In genomic region chr17:7615265-7615747, GRCh38 we compare ENCODE assay signal across 8 cellular contexts. TPM values are rescaled to one million over a fixed set of nuclear protein-coding genes. Genes with fewer than 3 reads are reported as not detected.
DNase-seq lines count a peak whose midpoint lies in the region; ATAC-seq and TF ChIP-seq lines count a peak whose summit lies in the region.

No MANE protein-coding gene starts in this region.

- WGBS in adrenal gland, 4 donors = 2 to 8% (median 5%) methylated on average over 22 to 28 of the region's 28 CpGs
- 8% methylated on average over 28 of the region's 28 CpGs for WGBS in thymus

- no peaks in the 10 kb centered on the region for H3K9me3 Mint-ChIP-seq in activated T-cell treated with anti-CD3 and anti-CD28 coated beads, Interleukin-2, amount 50 U/mL, for 4 hours

- peak overlapping the region; percentile 78 for H3K4me3 Mint-ChIP-seq in activated T-cell treated with anti-CD3 and anti-CD28 coated beads, Interleukin-2, amount 50 U/mL, for 4 hours

- no peak for DNase-seq in activated T-cell treated with anti-CD3 and anti-CD28 coated beads, Interleukin-2, amount 50 U/mL, for 4 hours
- no peak for DNase-seq in activated T-cell treated with anti-CD3 and anti-CD28 coated beads, Interleukin-2, amount 50 U/mL, for 48 hours
- DNase-seq in adrenal gland (no peak), NCI-H2107 treated with DMSO at 0.1 percent for 48 hours (lab: John Stamatoyannopoulos, UW; ENCODE audit: unreplicated experiment) (no peak), Kasumi-1 (lab: John Stamatoyannopoulos, UW) (no peak)

- H3K9me3 ChIP-seq in adrenal gland (replicated peaks in 1 of 3) = no peaks in the 10 kb centered on the region
- no peaks in the 10 kb centered on the region for H3K9me3 ChIP-seq in thymus (ENCODE audit: control insufficient read depth)

- no peaks in the 10 kb centered on the region for H3K27me3 Mint-ChIP-seq in activated T-cell treated with anti-CD3 and anti-CD28 coated beads, Interleukin-2, amount 50 U/mL, for 4 hours (ENCODE audit: low read depth)

- H3K4me1 ChIP-seq in adrenal gland (replicated peaks in 1 of 2) (peaks cover 30 to 37% of the 10 kb centered on the region in 2 donors), thymus (ENCODE audit: control insufficient read depth, insufficient read depth, low read length) (peaks cover 22% of the 10 kb centered on the region)

- peaks cover 30% of the 10 kb centered on the region for H3K4me1 Mint-ChIP-seq in activated T-cell treated with anti-CD3 and anti-CD28 coated beads, Interleukin-2, amount 50 U/mL, for 4 hours (ENCODE audit: low read depth)

- ATAC-seq in activated T-cell treated with anti-CD3 and anti-CD28 coated beads, Interleukin-2, amount 50 U/mL, for 4 hours = no peak
- no peak for ATAC-seq in HG02870 (IDR thresholded peaks at IDR 0.05; ENCODE audit: unreplicated experiment)

- H3K36me3 ChIP-seq in adrenal gland (replicated peaks in 1 of 2) = peaks cover 0 to 10% of the 10 kb centered on the region in 2 donors
- H3K36me3 ChIP-seq in thymus (ENCODE audit: control insufficient read depth, insufficient read depth) = no peaks in the 10 kb centered on the region

- intact Hi-C loops in adrenal gland (cut with DNase I) = no loop called here

- no peak for TF ChIP-seq CTCF in adrenal gland (IDR thresholded peaks at IDR 0.05)

- H3K27ac ChIP-seq in adrenal gland (peak overlapping the region in 4 of 5 donors; percentile 30 to 100 (median 94)), layer of hippocampus (ENCODE audit: low read depth, low read length) (peak overlapping the region; percentile 90), thymus (ENCODE audit: low read depth) (peak overlapping the region; percentile 89)

- H3K27me3 ChIP-seq in adrenal gland (no peaks in the 10 kb centered on the region), layer of hippocampus (ENCODE audit: control insufficient read depth, insufficient read depth, low read length) (no peaks in the 10 kb centered on the region), thymus (ENCODE audit: control insufficient read depth, insufficient read depth) (no peaks in the 10 kb centered on the region)

- peaks cover 11% of the 10 kb centered on the region for H3K36me3 Mint-ChIP-seq in activated T-cell treated with anti-CD3 and anti-CD28 coated beads, Interleukin-2, amount 50 U/mL, for 4 hours (ENCODE audit: insufficient read depth)

- H3K4me3 ChIP-seq in adrenal gland = peak overlapping the region in 2 of 4 donors; percentile 37 to 46
- H3K4me3 ChIP-seq in thymus (ENCODE audit: low read length) = peak overlapping the region; percentile 59

- no peak for TF ChIP-seq POLR2A in adrenal gland (IDR thresholded peaks at IDR 0.05)

RNA-seq across cellular contexts. Expression of gene FXR2, which starts 0.6 kb away (rescaled TPM):
- total RNA-seq in activated T-cell treated with anti-CD3 and anti-CD28 coated beads, Interleukin-2, amount 50 U/mL, for 4 hours = 10 to 100 TPM; 53.7 to 57.6 (median 54.2) TPM
- 10 to 100 TPM; 35.6 to 67.6 (median 43.8) TPM for total RNA-seq in adrenal gland
- polyA plus RNA-seq in adrenal gland = 10 to 100 TPM; 42.2 to 73.1 (median 42.4) TPM
- 36.6 TPM for polyA plus RNA-seq in thymus

RNA-seq across cellular contexts. Expression of gene SAT2, which starts 12.3 kb away (rescaled TPM):
- 10 to 100 TPM; 14.9 to 18.1 (median 16.8) TPM for total RNA-seq in activated T-cell treated with anti-CD3 and anti-CD28 coated beads, Interleukin-2, amount 50 U/mL, for 4 hours
- 100 to 1,000 TPM; 190 to 403 (median 254) TPM for total RNA-seq in adrenal gland
- polyA plus RNA-seq in adrenal gland (100 to 1,000 TPM; 190 to 700 (median 511) TPM), thymus (163 TPM)

RNA-seq across cellular contexts. Expression of gene SHBG, which starts 14.6 kb away (rescaled TPM):
- total RNA-seq in activated T-cell treated with anti-CD3 and anti-CD28 coated beads, Interleukin-2, amount 50 U/mL, for 4 hours = not detected
- total RNA-seq in adrenal gland = 1 to 10 TPM in 7 of 8 donors, under 1 TPM in 1; 0.30 to 2.9 (median 2.1) TPM
- 1 to 10 TPM; 1.2 to 3.8 (median 2.0) TPM for polyA plus RNA-seq in adrenal gland
- 0.62 TPM for polyA plus RNA-seq in thymus

RNA-seq across cellular contexts. Expression of gene SOX15, which starts 25.4 kb away (rescaled TPM):
- under 1 TPM; 0.20 to 0.38 (median 0.24) TPM for total RNA-seq in activated T-cell treated with anti-CD3 and anti-CD28 coated beads, Interleukin-2, amount 50 U/mL, for 4 hours
- total RNA-seq in adrenal gland = 1 to 10 TPM in 1 of 8 donors, under 1 TPM in 5, not detected in 2; 0.42 to 2.0 (median 0.89) TPM
- 1 to 10 TPM in 2 of 3 donors, under 1 TPM in 1; 0.29 to 2.4 (median 1.9) TPM for polyA plus RNA-seq in adrenal gland
- polyA plus RNA-seq in thymus = 5.2 TPM

RNA-seq across cellular contexts. Expression of gene MPDU1, which starts 31.7 kb away (rescaled TPM):
- total RNA-seq in activated T-cell treated with anti-CD3 and anti-CD28 coated beads, Interleukin-2, amount 50 U/mL, for 4 hours = 100 to 1,000 TPM; 110 to 134 (median 114) TPM
- 100 to 1,000 TPM in 5 of 8 donors, 10 to 100 TPM in 3; 65.9 to 267 (median 138) TPM for total RNA-seq in adrenal gland
- polyA plus RNA-seq in adrenal gland (100 to 1,000 TPM in 1 of 3 donors, 10 to 100 TPM in 2; 70.1 to 200 (median 81.6) TPM), thymus (48.0 TPM)

Comparison
In these comparisons a context has a peak if more than half of its experiments do, and no peak if none do; other contexts are left out.
1. RNA of gene SAT2, which starts 12.3 kb away (total RNA-seq): 190 to 403 TPM in adrenal gland; 14.9 to 18.1 TPM in activated T-cell treated with anti-CD3 and anti-CD28 coated beads, Interleukin-2, amount 50 U/mL, for 4 hours; every median in the first group is over 4 times any median in the second.
2. Peak in every context shown above with its lines, with median percentiles within 50 percentile points of each other: H3K27ac ChIP-seq.